Comparison of ENCODE assay signal across 10 cellular contexts in genomic region chr1:41742219-41742618, GRCh38.
DNase-seq lines count a peak whose midpoint lies in the region; ATAC-seq and TF ChIP-seq lines count a peak whose summit lies in the region.
"Had no signal": no experiment of that assay in that cellular context is flagged by ENCODE, and none has a peak within 500 bp of the region (broad histone marks: within the 10 kb centered on the region; RNA-seq: fewer than 3 reads in every experiment).

No MANE protein-coding gene starts in this region.

- POLR2A ChIA-PET in AG04450 (lab: Yijun Ruan, JAX): interaction anchor here (0.5 to 0.9 kb wide), 3 partner anchors 28 to 69 kb away, joined by 3 to 7 read pairs (median 4); no protein-coding TSS in a partner anchor

- H3K27ac ChIP-seq in AG04450 (ENCODE audit: low read depth, low read length) (peak overlapping the region; percentile 63), RWPE2 (ENCODE audit: poor library complexity, severe bottlenecking) (no peak overlapping the region)

- no peaks in the 10 kb centered on the region for H3K27me3 ChIP-seq in AG04450 (ENCODE audit: control insufficient read depth, insufficient read depth, low read length)
- H3K27me3 ChIP-seq in RWPE2 (ENCODE audit: insufficient read depth, poor library complexity, severe bottlenecking): no peaks in the 10 kb centered on the region
- H3K27me3 ChIP-seq: heart right ventricle had no signal

- peaks cover 8% of the 10 kb centered on the region for H3K4me1 ChIP-seq in RWPE2 (ENCODE audit: insufficient read depth, poor library complexity, severe bottlenecking)

- H3K4me3 ChIP-seq in AG04450 (ENCODE audit: low read depth, low read length) (no peak overlapping the region), RWPE2 (ENCODE audit: severe bottlenecking) (no peak overlapping the region), fibroblast of pulmonary artery (replicated peaks; ENCODE audit: low read depth, low read length) (no peak overlapping the region)
- H3K4me3 ChIP-seq: heart right ventricle had no signal

- H3K9me3 ChIP-seq in AG04450 (ENCODE audit: control insufficient read depth, insufficient read depth, low read length) (no peaks in the 10 kb centered on the region; the same call in 1 of the 2 replicates), RWPE2 (ENCODE audit: severe bottlenecking) (no peaks in the 10 kb centered on the region)
- H3K9me3 ChIP-seq: heart right ventricle had no signal

- CTCF ChIA-PET in AG04450 (lab: Charles Lee): no interaction called here

- ATAC-seq in RWPE2 (ENCODE audit: low read depth) (peak; percentile 71), GM21825 (IDR thresholded peaks at IDR 0.05; ENCODE audit: unreplicated experiment) (no peak), GM19035 (IDR thresholded peaks at IDR 0.05; ENCODE audit: unreplicated experiment) (no peak), GM18907 (IDR thresholded peaks at IDR 0.05; ENCODE audit: unreplicated experiment) (no peak)
- ATAC-seq: Panc1 had no signal

- no peaks in the 10 kb centered on the region for H3K36me3 ChIP-seq in RWPE2 (ENCODE audit: low read depth)
- H3K36me3 ChIP-seq: heart right ventricle had no signal

- TF ChIP-seq CTCF in AG04450 (IDR thresholded peaks at IDR 0.05; ENCODE audit: low read depth, low read length) (no peak), RWPE2 (IDR thresholded peaks at IDR 0.05; ENCODE audit: poor library complexity, severe bottlenecking) (no peak), fibroblast of pulmonary artery (IDR thresholded peaks at IDR 0.05; ENCODE audit: low read length, missing control alignments) (no peak)

- DNase-seq in AG04450 (ENCODE audit: low read depth, low spot score) (peak; percentile 66), GM03348 (ENCODE audit: low spot score) (peak; percentile 86), RWPE2 (ENCODE audit: low spot score) (no peak), fibroblast of pulmonary artery (ENCODE audit: low read depth) (peak; percentile 47), NCI-H2196 treated with DMSO at 0.1 percent for 48 hours (lab: John Stamatoyannopoulos, UW; ENCODE audit: unreplicated experiment) (no peak)
- DNase-seq: heart right ventricle had no signal

Comparison
In these comparisons a context has a peak if more than half of its experiments do, and no peak if none do; other contexts are left out.
1. DNase-seq: peak in AG04450 (single experiment), GM03348 (single experiment) and fibroblast of pulmonary artery (single experiment); none in RWPE2 (single experiment) and NCI-H2196 treated with DMSO at 0.1 percent for 48 hours (single experiment).